1 cellular context compared by ENCODE assay signal in the genomic region with DNA sequence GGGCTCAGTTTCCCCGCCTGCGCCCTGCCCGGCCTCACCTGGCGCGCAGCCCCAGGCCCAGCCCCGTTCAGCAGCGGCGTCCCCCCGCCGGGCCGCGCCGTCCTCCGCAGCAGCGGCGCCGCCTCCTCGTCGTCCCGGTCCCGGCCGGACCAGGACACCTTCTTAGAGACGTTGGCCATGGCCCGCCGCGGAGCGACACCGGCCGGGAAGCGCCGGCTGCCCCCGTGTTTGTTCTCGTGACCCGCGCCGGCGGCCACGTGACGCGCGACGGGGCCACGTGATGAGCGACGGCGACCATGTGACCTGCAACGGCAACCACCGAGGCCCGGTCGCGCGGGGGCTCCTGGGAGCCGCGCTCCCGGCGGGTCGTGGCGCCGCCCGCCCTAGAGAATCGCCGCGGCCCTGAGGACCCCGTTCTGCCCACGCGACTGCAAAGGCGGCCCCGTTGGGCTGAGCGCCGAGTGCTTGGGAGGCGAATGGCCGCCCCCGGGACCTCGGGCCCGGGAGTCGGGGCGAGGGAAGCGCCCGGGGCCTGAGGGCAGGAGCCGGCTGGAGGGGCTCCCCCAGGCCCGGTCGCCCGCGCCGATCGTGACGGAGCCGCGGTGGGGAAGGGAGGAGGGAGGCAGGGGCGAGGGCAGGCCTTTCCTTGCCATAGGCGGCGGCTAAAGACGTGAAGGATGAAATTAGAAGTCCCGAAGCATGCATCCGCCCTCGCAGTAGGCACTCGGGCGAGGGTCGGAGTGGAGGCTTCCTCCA.
TF ChIP-seq lines count a peak whose summit lies in the region.

CLCN7 (minus strand) TSS at position 233 of the 756 bp plus-strand sequence; CDS start at position 179, 54 bp downstream.

TF ChIP-seq in HepG2, 621 proteins besides CTCF, POLR2A, EP300 and RAD21 (continued from another document and continues in another):
- TF ChIP-seq ZNF574 (CRISPR knock-in tag; IDR thresholded peaks at IDR 0.05) (peak; percentile 91), STAG1 (CRISPR knock-in tag; IDR thresholded peaks at IDR 0.05) (no peak), MED1 (CRISPR knock-in tag; IDR thresholded peaks at IDR 0.05) (peak; percentile 58), CENPT (CRISPR knock-in tag; IDR thresholded peaks at IDR 0.05; ENCODE audit: low read depth) (peak; percentile 75; the same call in 1 of the 2 replicates), RBAK (CRISPR knock-in tag; IDR thresholded peaks at IDR 0.05) (no peak), ZNF546 (CRISPR knock-in tag; conservative IDR thresholded peaks at IDR 0.05) (peak; percentile 90; the same call in 1 of the 2 replicates), NONO (IDR thresholded peaks at IDR 0.05) (no peak), NONO (CRISPR knock-in tag; conservative IDR thresholded peaks at IDR 0.05) (peak; percentile 77), PHF21A (CRISPR knock-in tag; IDR thresholded peaks at IDR 0.05) (no peak), KLF16 (CRISPR knock-in tag; IDR thresholded peaks at IDR 0.05) (peak in 1 of 2 experiments; percentile 88; a peak in 2 of 4 replicates), U2AF2 (IDR thresholded peaks at IDR 0.05; ENCODE audit: low read depth, low read length) (peak; percentile 69; the same call in 1 of the 2 replicates), MTERF4 (CRISPR knock-in tag; IDR thresholded peaks at IDR 0.05) (no peak), ZNF883 (CRISPR knock-in tag; IDR thresholded peaks at IDR 0.05; ENCODE audit: not compliant biosample characterization) (peak; percentile 90), ZBTB10 (CRISPR knock-in tag; IDR thresholded peaks at IDR 0.05; ENCODE audit: borderline replicate concordance) (no peak; the same call in 1 of the 2 replicates), MIER2 (CRISPR knock-in tag; IDR thresholded peaks at IDR 0.05) (no peak; the same call in 1 of the 2 replicates), ADNP (CRISPR knock-in tag; IDR thresholded peaks at IDR 0.05) (no peak), HDAC2 (CRISPR knock-in tag; IDR thresholded peaks at IDR 0.05) (peak; percentile 90), NR3C1 (CRISPR knock-in tag; IDR thresholded peaks at IDR 0.05) (no peak), E2F1 (CRISPR knock-in tag; IDR thresholded peaks at IDR 0.05) (no peak; the same call in 1 of the 2 replicates), FOXJ3 (CRISPR knock-in tag; IDR thresholded peaks at IDR 0.05; ENCODE audit: borderline replicate concordance) (no peak), ZNF703 (CRISPR knock-in tag; IDR thresholded peaks at IDR 0.05; ENCODE audit: borderline replicate concordance) (peak; percentile 74; the same call in 1 of the 2 replicates), NFRKB (IDR thresholded peaks at IDR 0.05) (no peak), ELF1 (CRISPR knock-in tag; IDR thresholded peaks at IDR 0.05) (no peak), RARA (CRISPR knock-in tag; IDR thresholded peaks at IDR 0.05) (peak; percentile 55), RXRA (CRISPR knock-in tag; IDR thresholded peaks at IDR 0.05) (peak; percentile 70), RFXANK (CRISPR knock-in tag; IDR thresholded peaks at IDR 0.05) (peak; percentile 30; the same call in 1 of the 2 replicates), MAZ (IDR thresholded peaks at IDR 0.05; ENCODE audit: borderline replicate concordance, low read depth, low read length) (no peak), MAZ (CRISPR knock-in tag; IDR thresholded peaks at IDR 0.05; ENCODE audit: low read depth) (0 out of 2 replicates have a peak, but pooled peaks have one; percentile 71), ZNF121 (CRISPR knock-in tag; IDR thresholded peaks at IDR 0.05) (no peak), ARHGAP35 (CRISPR knock-in tag; IDR thresholded peaks at IDR 0.05; ENCODE audit: borderline replicate concordance) (peak; percentile 81; the same call in 1 of the 2 replicates), ZNF431 (CRISPR knock-in tag; IDR thresholded peaks at IDR 0.05; ENCODE audit: borderline replicate concordance, low read depth) (peak; percentile 84; the same call in 1 of the 2 replicates), CEBPZ (IDR thresholded peaks at IDR 0.05; ENCODE audit: low read length) (no peak), MED8 (CRISPR knock-in tag; IDR thresholded peaks at IDR 0.05; ENCODE audit: insufficient replicate concordance) (peak; percentile 53), ZNF124 (CRISPR knock-in tag; IDR thresholded peaks at IDR 0.05) (peak; percentile 82), KDM6A (CRISPR knock-in tag; IDR thresholded peaks at IDR 0.05; ENCODE audit: low read depth) (0 out of 2 replicates have a peak, but pooled peaks have one; percentile 11), HOMEZ (CRISPR knock-in tag; IDR thresholded peaks at IDR 0.05; ENCODE audit: low read depth) (0 out of 2 replicates have a peak, but pooled peaks have one; percentile 22), NCOR1 (IDR thresholded peaks at IDR 0.05; ENCODE audit: borderline replicate concordance, low read length) (no peak)
- TF ChIP-seq, protein P1, sequence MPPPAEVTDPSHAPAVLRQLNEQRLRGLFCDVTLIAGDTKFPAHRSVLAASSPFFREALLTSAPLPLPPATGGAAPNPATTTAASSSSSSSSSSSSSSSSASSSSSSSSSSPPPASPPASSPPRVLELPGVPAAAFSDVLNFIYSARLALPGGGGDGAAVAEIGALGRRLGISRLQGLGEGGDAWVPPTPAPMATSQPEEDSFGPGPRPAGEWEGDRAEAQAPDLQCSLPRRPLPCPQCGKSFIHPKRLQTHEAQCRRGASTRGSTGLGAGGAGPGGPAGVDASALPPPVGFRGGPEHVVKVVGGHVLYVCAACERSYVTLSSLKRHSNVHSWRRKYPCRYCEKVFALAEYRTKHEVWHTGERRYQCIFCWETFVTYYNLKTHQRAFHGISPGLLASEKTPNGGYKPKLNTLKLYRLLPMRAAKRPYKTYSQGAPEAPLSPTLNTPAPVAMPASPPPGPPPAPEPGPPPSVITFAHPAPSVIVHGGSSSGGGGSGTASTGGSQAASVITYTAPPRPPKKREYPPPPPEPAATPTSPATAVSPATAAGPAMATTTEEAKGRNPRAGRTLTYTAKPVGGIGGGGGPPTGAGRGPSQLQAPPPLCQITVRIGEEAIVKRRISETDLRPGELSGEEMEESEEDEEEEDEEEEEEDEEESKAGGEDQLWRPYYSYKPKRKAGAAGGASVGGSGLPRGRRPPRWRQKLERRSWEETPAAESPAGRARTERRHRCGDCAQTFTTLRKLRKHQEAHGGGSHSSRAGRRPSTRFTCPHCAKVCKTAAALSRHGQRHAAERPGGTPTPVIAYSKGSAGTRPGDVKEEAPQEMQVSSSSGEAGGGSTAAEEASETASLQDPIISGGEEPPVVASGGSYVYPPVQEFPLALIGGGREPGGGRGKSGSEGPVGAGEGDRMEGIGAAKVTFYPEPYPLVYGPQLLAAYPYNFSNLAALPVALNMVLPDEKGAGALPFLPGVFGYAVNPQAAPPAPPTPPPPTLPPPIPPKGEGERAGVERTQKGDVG (CRISPR knock-in tag; IDR thresholded peaks at IDR 0.05; ENCODE audit: borderline replicate concordance): no peak; the same call in 1 of the 2 replicates
- TF ChIP-seq, protein P2, sequence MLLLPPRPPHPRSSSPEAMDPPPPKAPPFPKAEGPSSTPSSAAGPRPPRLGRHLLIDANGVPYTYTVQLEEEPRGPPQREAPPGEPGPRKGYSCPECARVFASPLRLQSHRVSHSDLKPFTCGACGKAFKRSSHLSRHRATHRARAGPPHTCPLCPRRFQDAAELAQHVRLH (CRISPR knock-in tag; IDR thresholded peaks at IDR 0.05; ENCODE audit: borderline replicate concordance, low read depth): peak; percentile 96
- TF ChIP-seq, protein P3, sequence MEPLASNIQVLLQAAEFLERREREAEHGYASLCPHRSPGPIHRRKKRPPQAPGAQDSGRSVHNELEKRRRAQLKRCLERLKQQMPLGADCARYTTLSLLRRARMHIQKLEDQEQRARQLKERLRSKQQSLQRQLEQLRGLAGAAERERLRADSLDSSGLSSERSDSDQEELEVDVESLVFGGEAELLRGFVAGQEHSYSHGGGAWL (CRISPR knock-in tag; IDR thresholded peaks at IDR 0.05): peak; percentile 96
